ENCODE assay signal across 1 cellular context in the genomic region with DNA sequence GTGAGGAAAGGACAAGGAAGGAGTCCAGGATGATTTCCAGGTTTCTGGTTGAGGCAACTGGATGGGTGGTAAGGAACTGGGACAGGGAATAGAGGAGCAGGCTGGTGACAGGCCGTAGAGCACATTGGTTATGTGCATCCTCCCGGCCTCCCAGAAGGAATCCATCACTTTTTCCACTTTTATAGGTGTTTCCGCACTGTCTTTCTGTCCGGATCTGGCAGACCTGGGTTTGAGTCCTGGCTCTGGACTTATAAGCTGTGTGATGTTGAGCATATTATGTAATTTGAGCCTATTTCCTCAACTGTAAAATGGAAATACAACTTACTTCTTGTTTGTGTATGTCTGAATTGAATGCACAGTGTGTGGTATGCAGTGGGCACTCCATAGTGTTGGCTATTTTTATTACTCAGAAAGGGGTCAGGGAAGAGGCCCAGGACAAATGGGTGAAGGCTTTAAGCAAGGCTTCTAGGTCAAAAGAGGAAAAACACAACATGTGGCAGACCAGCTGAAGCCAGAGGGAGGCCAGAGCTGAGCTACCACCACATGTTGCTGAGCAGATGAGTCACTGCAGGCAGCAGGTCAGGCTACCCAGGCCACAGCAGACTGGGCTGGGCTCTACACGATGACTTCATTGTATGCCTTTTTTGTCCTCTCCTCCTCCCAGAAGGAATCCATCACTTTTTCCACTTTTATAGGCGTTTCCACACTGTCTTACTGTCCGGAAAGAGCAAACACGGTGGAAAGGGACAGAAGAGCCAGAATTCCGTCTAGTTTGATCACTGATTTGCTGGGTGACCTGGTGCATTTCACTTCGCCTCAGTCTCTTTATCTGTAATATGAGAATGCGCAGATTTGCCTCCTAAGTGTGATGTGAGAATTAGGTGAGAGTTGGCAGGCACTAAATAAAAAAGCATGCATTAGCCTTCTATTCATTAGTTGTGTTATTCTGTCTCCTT.
TF ChIP-seq lines count a peak whose summit lies in the region.

No MANE protein-coding gene starts in this region.

TF ChIP-seq in HepG2, 621 proteins besides CTCF, POLR2A, EP300 and RAD21 (continued from another document and continues in another):
- TF ChIP-seq, protein P1, sequence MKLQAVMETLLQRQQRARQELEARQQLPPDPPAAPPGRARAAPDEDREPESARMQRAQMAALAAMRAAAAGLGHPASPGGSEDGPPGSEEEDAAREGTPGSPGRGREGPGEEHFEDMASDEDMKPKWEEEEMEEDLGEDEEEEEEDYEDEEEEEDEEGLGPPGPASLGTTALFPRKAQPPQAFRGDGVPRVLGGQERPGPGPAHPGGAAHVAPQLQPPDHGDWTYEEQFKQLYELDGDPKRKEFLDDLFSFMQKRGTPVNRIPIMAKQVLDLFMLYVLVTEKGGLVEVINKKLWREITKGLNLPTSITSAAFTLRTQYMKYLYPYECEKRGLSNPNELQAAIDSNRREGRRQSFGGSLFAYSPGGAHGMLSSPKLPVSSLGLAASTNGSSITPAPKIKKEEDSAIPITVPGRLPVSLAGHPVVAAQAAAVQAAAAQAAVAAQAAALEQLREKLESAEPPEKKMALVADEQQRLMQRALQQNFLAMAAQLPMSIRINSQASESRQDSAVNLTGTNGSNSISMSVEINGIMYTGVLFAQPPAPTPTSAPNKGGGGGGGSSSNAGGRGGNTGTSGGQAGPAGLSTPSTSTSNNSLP (IDR thresholded peaks at IDR 0.05; ENCODE audit: low read depth, low read length): no peak
- TF ChIP-seq GPN1 (CRISPR knock-in tag; IDR thresholded peaks at IDR 0.05; ENCODE audit: borderline replicate concordance) (no peak), ZKSCAN5 (CRISPR knock-in tag; IDR thresholded peaks at IDR 0.05) (no peak), ZNF567 (CRISPR knock-in tag; IDR thresholded peaks at IDR 0.05; ENCODE audit: borderline replicate concordance) (no peak), MED1 (CRISPR knock-in tag; IDR thresholded peaks at IDR 0.05) (0 out of 2 replicates have a peak, but pooled peaks have one; percentile 10), ZNF20 (CRISPR knock-in tag; IDR thresholded peaks at IDR 0.05) (no peak), SOX6 (IDR thresholded peaks at IDR 0.05) (no peak), SOX6 (CRISPR knock-in tag; IDR thresholded peaks at IDR 0.05) (peak; percentile 45), ZNF225 (CRISPR knock-in tag; IDR thresholded peaks at IDR 0.05) (no peak), SMYD3 (CRISPR knock-in tag; IDR thresholded peaks at IDR 0.05) (no peak), RARA (CRISPR knock-in tag; IDR thresholded peaks at IDR 0.05) (peak; percentile 43; the same call in 1 of the 2 replicates), ZNF569 (CRISPR knock-in tag; IDR thresholded peaks at IDR 0.05; ENCODE audit: borderline replicate concordance) (no peak), ZNF572 (CRISPR knock-in tag; IDR thresholded peaks at IDR 0.05) (no peak), SSRP1 (CRISPR knock-in tag; IDR thresholded peaks at IDR 0.05) (no peak), YY1 (IDR thresholded peaks at IDR 0.05; ENCODE audit: insufficient read depth, insufficient replicate concordance, low read depth, low read length) (no peak), FOXJ3 (CRISPR knock-in tag; IDR thresholded peaks at IDR 0.05; ENCODE audit: borderline replicate concordance) (no peak), ZNF850 (CRISPR knock-in tag; conservative IDR thresholded peaks at IDR 0.05) (no peak), REL (CRISPR knock-in tag; conservative IDR thresholded peaks at IDR 0.05) (no peak), CREM (IDR thresholded peaks at IDR 0.05) (no peak), CREM (CRISPR knock-in tag; IDR thresholded peaks at IDR 0.05) (no peak), SP2 (CRISPR knock-in tag; IDR thresholded peaks at IDR 0.05) (no peak), ZFP36 (IDR thresholded peaks at IDR 0.05; ENCODE audit: borderline replicate concordance, low read depth, low read length, partially characterized antibody) (no peak), ZMYM3 (CRISPR knock-in tag; IDR thresholded peaks at IDR 0.05) (no peak), ZNF256 (CRISPR knock-in tag; conservative IDR thresholded peaks at IDR 0.05) (no peak), MYNN (CRISPR knock-in tag; IDR thresholded peaks at IDR 0.05; ENCODE audit: low read depth) (no peak), NFATC3 (CRISPR knock-in tag; IDR thresholded peaks at IDR 0.05) (no peak), LCORL (IDR thresholded peaks at IDR 0.05) (no peak), LCORL (CRISPR knock-in tag; IDR thresholded peaks at IDR 0.05) (0 out of 2 replicates have a peak, but pooled peaks have one; percentile 15), ZNF607 (CRISPR knock-in tag; IDR thresholded peaks at IDR 0.05; ENCODE audit: borderline replicate concordance) (peak; percentile 63; the same call in 1 of the 2 replicates), HIVEP1 (CRISPR knock-in tag; IDR thresholded peaks at IDR 0.05) (no peak), GATA4 (IDR thresholded peaks at IDR 0.05; ENCODE audit: borderline replicate concordance, low read depth) (no peak), NCOA1 (CRISPR knock-in tag; IDR thresholded peaks at IDR 0.05) (no peak), ZBTB20 (CRISPR knock-in tag; IDR thresholded peaks at IDR 0.05; ENCODE audit: borderline replicate concordance, low read depth) (no peak), GFI1 (CRISPR knock-in tag; IDR thresholded peaks at IDR 0.05; ENCODE audit: borderline replicate concordance) (no peak; the same call in 1 of the 2 replicates), TBX2 (CRISPR knock-in tag; IDR thresholded peaks at IDR 0.05; ENCODE audit: borderline replicate concordance) (peak; percentile 49; the same call in 1 of the 2 replicates), KDM5B (CRISPR knock-in tag; IDR thresholded peaks at IDR 0.05; ENCODE audit: borderline replicate concordance) (0 out of 2 replicates have a peak, but pooled peaks have one; percentile 32), SMC3 (IDR thresholded peaks at IDR 0.05; ENCODE audit: low read length) (no peak), PRMT3 (CRISPR knock-in tag; IDR thresholded peaks at IDR 0.05; ENCODE audit: borderline replicate concordance, low read depth) (no peak), ZNF496 (CRISPR knock-in tag; IDR thresholded peaks at IDR 0.05; ENCODE audit: insufficient replicate concordance) (no peak), ZNF644 (CRISPR knock-in tag; IDR thresholded peaks at IDR 0.05; ENCODE audit: low read depth) (no peak), MTA1 (CRISPR knock-in tag; IDR thresholded peaks at IDR 0.05; ENCODE audit: borderline replicate concordance) (no peak), KLF13 (CRISPR knock-in tag; IDR thresholded peaks at IDR 0.05) (no peak)
- TF ChIP-seq, protein P2, sequence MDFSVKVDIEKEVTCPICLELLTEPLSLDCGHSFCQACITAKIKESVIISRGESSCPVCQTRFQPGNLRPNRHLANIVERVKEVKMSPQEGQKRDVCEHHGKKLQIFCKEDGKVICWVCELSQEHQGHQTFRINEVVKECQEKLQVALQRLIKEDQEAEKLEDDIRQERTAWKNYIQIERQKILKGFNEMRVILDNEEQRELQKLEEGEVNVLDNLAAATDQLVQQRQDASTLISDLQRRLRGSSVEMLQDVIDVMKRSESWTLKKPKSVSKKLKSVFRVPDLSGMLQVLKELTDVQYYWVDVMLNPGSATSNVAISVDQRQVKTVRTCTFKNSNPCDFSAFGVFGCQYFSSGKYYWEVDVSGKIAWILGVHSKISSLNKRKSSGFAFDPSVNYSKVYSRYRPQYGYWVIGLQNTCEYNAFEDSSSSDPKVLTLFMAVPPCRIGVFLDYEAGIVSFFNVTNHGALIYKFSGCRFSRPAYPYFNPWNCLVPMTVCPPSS (IDR thresholded peaks at IDR 0.05): no peak
- TF ChIP-seq, protein P3, sequence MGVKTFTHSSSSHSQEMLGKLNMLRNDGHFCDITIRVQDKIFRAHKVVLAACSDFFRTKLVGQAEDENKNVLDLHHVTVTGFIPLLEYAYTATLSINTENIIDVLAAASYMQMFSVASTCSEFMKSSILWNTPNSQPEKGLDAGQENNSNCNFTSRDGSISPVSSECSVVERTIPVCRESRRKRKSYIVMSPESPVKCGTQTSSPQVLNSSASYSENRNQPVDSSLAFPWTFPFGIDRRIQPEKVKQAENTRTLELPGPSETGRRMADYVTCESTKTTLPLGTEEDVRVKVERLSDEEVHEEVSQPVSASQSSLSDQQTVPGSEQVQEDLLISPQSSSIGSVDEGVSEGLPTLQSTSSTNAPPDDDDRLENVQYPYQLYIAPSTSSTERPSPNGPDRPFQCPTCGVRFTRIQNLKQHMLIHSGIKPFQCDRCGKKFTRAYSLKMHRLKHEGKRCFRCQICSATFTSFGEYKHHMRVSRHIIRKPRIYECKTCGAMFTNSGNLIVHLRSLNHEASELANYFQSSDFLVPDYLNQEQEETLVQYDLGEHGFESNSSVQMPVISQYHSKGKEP (CRISPR knock-in tag; IDR thresholded peaks at IDR 0.05): no peak
- TF ChIP-seq, protein P4, sequence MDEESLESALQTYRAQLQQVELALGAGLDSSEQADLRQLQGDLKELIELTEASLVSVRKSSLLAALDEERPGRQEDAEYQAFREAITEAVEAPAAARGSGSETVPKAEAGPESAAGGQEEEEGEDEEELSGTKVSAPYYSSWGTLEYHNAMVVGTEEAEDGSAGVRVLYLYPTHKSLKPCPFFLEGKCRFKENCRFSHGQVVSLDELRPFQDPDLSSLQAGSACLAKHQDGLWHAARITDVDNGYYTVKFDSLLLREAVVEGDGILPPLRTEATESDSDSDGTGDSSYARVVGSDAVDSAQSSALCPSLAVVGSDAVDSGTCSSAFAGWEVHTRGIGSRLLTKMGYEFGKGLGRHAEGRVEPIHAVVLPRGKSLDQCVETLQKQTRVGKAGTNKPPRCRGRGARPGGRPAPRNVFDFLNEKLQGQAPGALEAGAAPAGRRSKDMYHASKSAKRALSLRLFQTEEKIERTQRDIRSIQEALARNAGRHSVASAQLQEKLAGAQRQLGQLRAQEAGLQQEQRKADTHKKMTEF (CRISPR knock-in tag; IDR thresholded peaks at IDR 0.05): no peak
- TF ChIP-seq, protein P5, sequence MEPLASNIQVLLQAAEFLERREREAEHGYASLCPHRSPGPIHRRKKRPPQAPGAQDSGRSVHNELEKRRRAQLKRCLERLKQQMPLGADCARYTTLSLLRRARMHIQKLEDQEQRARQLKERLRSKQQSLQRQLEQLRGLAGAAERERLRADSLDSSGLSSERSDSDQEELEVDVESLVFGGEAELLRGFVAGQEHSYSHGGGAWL (CRISPR knock-in tag; IDR thresholded peaks at IDR 0.05): no peak
- TF ChIP-seq, protein P6, sequence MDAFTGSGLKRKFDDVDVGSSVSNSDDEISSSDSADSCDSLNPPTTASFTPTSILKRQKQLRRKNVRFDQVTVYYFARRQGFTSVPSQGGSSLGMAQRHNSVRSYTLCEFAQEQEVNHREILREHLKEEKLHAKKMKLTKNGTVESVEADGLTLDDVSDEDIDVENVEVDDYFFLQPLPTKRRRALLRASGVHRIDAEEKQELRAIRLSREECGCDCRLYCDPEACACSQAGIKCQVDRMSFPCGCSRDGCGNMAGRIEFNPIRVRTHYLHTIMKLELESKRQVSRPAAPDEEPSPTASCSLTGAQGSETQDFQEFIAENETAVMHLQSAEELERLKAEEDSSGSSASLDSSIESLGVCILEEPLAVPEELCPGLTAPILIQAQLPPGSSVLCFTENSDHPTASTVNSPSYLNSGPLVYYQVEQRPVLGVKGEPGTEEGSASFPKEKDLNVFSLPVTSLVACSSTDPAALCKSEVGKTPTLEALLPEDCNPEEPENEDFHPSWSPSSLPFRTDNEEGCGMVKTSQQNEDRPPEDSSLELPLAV (CRISPR knock-in tag; conservative IDR thresholded peaks at IDR 0.05; ENCODE audit: low read depth): no peak
- TF ChIP-seq, protein P7, sequence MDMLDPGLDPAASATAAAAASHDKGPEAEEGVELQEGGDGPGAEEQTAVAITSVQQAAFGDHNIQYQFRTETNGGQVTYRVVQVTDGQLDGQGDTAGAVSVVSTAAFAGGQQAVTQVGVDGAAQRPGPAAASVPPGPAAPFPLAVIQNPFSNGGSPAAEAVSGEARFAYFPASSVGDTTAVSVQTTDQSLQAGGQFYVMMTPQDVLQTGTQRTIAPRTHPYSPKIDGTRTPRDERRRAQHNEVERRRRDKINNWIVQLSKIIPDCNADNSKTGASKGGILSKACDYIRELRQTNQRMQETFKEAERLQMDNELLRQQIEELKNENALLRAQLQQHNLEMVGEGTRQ (IDR thresholded peaks at IDR 0.05; ENCODE audit: low read depth, low read length): 0 out of 2 replicates have a peak, but pooled peaks have one; percentile 33
- TF ChIP-seq, protein P7 (CRISPR knock-in tag; IDR thresholded peaks at IDR 0.05; ENCODE audit: borderline replicate concordance): no peak
